16 cellular contexts compared by ENCODE assay signal in the genomic region with DNA sequence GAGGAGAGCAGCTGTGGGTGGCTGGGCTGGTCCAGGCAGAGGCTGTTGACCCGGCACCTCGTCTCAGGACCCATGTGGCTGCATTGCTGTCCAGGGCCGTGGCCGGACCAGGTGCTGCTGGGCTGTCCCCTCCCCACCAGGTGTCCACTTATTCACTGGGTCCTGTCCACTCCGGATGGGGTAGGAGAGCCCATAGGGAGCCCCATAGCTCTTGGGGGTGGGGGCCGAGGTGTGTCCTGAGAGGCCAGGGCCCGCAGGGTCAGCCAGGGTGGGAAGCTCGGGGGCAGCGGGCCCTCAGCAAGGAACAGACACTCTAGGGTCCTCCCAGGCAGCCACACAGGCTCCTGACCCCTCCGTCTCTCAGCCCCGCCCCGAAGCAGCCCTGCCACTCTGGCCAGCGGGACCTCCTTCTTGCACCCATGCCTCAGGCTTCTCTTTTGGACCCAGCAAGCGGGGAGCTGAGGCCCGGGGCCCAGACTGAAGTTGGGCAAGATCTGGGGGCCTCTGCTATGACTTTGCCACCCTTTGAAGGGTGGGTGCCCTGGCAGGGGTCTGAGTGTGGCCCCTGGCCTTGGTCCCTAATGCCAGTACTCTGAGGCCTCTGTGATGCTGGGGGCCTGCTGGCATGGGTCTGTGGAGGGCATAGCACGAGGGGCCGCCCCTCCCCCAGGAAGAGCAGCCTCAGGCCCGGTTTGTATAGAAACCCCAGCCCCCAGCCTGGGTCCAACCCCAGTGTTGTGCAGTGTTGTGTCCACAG.
DNase-seq lines count a peak whose midpoint lies in the region; ATAC-seq and TF ChIP-seq lines count a peak whose summit lies in the region.
"Had no signal": no experiment of that assay in that cellular context is flagged by ENCODE, and none has a peak within 500 bp of the region (broad histone marks: within the 10 kb centered on the region; RNA-seq: fewer than 3 reads in every experiment).

No MANE protein-coding gene starts in this region.

- H2AFZ ChIP-seq in PC-9: no peak overlapping the region

- ATAC-seq in left cardiac atrium: no peak
- ATAC-seq: activated naive CD8-positive, alpha-beta T cell treated with anti-CD3 and anti-CD28 coated beads, Interleukin-2, amount 50 U/mL, for 24 hours had no signal

- TF ChIP-seq CTCF in AG04450 (IDR thresholded peaks at IDR 0.05; ENCODE audit: low read depth, low read length): no peak
- TF ChIP-seq CTCF in ascending aorta (IDR thresholded peaks at IDR 0.05): no peak
- TF ChIP-seq CTCF in prostate gland (IDR thresholded peaks at IDR 0.05): no peak
- TF ChIP-seq CTCF in PC-9 (conservative IDR thresholded peaks at IDR 0.05): no peak

- no peaks in the 10 kb centered on the region for H3F3A ChIP-seq in PC-9 (ENCODE audit: insufficient read depth, low read depth)

- peak overlapping the region; percentile 77 for H3K27ac ChIP-seq in AG04450 (ENCODE audit: low read depth, low read length)
- H3K27ac ChIP-seq in ascending aorta: peak overlapping the region; percentile 22 to 41
- peak overlapping the region; percentile 30 to 55 for H3K27ac ChIP-seq in prostate gland
- no peak overlapping the region for H3K27ac ChIP-seq in PC-9
- H3K27ac ChIP-seq: upper lobe of left lung had no signal

- H3K79me2 ChIP-seq in PC-9 (ENCODE audit: low read depth): no peaks in the 10 kb centered on the region

- peaks cover 12% of the 10 kb centered on the region; the same call in 1 of the 2 replicates for H3K9me3 ChIP-seq in AG04450 (ENCODE audit: control insufficient read depth, insufficient read depth, low read length)
- no peaks in the 10 kb centered on the region for H3K9me3 ChIP-seq in ascending aorta
- no peaks in the 10 kb centered on the region for H3K9me3 ChIP-seq in prostate gland
- H3K9me3 ChIP-seq in PC-9 (ENCODE audit: insufficient read depth, low read depth): no peaks in the 10 kb centered on the region
- H3K9me3 ChIP-seq: upper lobe of left lung had no signal

- BruUV-seq in PC-9 (replicated peaks; lab: Mats Ljungman, UMichigan): no TSS peak

- H3K36me3 ChIP-seq in ascending aorta: peaks cover 7 to 24% of the 10 kb centered on the region in 2 donors
- H3K36me3 ChIP-seq in prostate gland: no peaks in the 10 kb centered on the region
- no peaks in the 10 kb centered on the region for H3K36me3 ChIP-seq in PC-9 (ENCODE audit: low read depth)

- TF ChIP-seq POLR2A in prostate gland (IDR thresholded peaks at IDR 0.05): no peak

- no peaks in the 10 kb centered on the region for H4K20me1 ChIP-seq in PC-9 (ENCODE audit: insufficient read depth)

- H3K4me3 ChIP-seq in AG04450 (ENCODE audit: low read depth, low read length): no peak overlapping the region
- H3K4me3 ChIP-seq in ascending aorta: no peak overlapping the region
- H3K4me3 ChIP-seq in prostate gland: no peak overlapping the region
- H3K4me3 ChIP-seq in PC-9: no peak overlapping the region
- H3K4me3 ChIP-seq: upper lobe of left lung had no signal

- no peaks in the 10 kb centered on the region for H3K4me1 ChIP-seq in ascending aorta
- peaks cover 4% of the 10 kb centered on the region for H3K4me1 ChIP-seq in prostate gland (replicated peaks)
- H3K4me1 ChIP-seq in PC-9 (replicated peaks; ENCODE audit: insufficient read depth): no peaks in the 10 kb centered on the region

- no peak for DNase-seq in AG04450 (ENCODE audit: low read depth, low spot score)
- peak in 1 of 2 donors; percentile 58 for DNase-seq in ascending aorta (ENCODE audit: low spot score in 2 of 2)
- peak; percentile 12 for DNase-seq in left cardiac atrium
- DNase-seq in prostate gland (ENCODE audit: low spot score): no peak
- DNase-seq in AG20443 (ENCODE audit: low spot score): no peak
- DNase-seq in NCI-H1436 (lab: John Stamatoyannopoulos, UW): no peak
- DNase-seq in PC-9: no peak
- no peak for DNase-seq in amniotic stem cell (lab: John Stamatoyannopoulos, UW)
- DNase-seq: activated CD4-positive, alpha-beta T cell treated with anti-CD3 and anti-CD28 coated beads, Interleukin-2, amount 50 U/mL, for 4 hours; activated naive CD8-positive, alpha-beta T cell treated with anti-CD3 and anti-CD28 coated beads, Interleukin-2, amount 50 U/mL, for 24 hours; activated T-cell treated with anti-CD3 and anti-CD28 coated beads, Interleukin-2, amount 50 U/mL, for 48 hours; cortex of kidney; NCI-H187 treated with DMSO at 0.1 percent for 48 hours; NCI-H524; stimulated activated CD4-positive, alpha-beta T cell treated with anti-CD3 and anti-CD28 coated beads, Interleukin-2, amount 100 ng/mL, for 24 hours had no signal

- intact Hi-C loops in ascending aorta (cut with DNase I) (no loop called here), left cardiac atrium (cut with DNase I) (no loop called here), prostate gland (cut with DNase I) (no loop called here), PC-9 (cut with micrococcal nuclease; ENCODE audit: unreplicated experiment) (no loop called here)

- H3K9me2 ChIP-seq in PC-9 (ENCODE audit: insufficient read depth): no peaks in the 10 kb centered on the region

- WGBS in prostate gland: 90% methylated on average over 18 of the region's 18 CpGs

- no peaks in the 10 kb centered on the region for H3K27me3 ChIP-seq in AG04450 (ENCODE audit: control insufficient read depth, insufficient read depth, low read length)
- no peaks in the 10 kb centered on the region for H3K27me3 ChIP-seq in ascending aorta
- no peaks in the 10 kb centered on the region for H3K27me3 ChIP-seq in prostate gland (replicated peaks; ENCODE audit: insufficient read depth)
- no peaks in the 10 kb centered on the region for H3K27me3 ChIP-seq in PC-9 (ENCODE audit: insufficient read depth, low read depth)
- H3K27me3 ChIP-seq: upper lobe of left lung had no signal

- no peak overlapping the region for H3K4me2 ChIP-seq in PC-9

- POLR2A ChIA-PET in AG04450 (lab: Yijun Ruan, JAX) (no interaction called here), PC-9 (lab: Charles Lee; ENCODE audit: unreplicated experiment) (no interaction called here)

- CTCF ChIA-PET in AG04450 (lab: Charles Lee): no interaction called here
- CTCF ChIA-PET in PC-9 (lab: Charles Lee): no interaction called here
